In genomic region chr5:125595095-125595494, GRCh38 we compare ENCODE assay signal across 13 cellular contexts.
A peak's percentile ranks its signal among the peaks of the same experiment; 100 is the strongest.
DNase-seq lines count a peak whose midpoint lies in the region; ATAC-seq and TF ChIP-seq lines count a peak whose summit lies in the region.
"Had no signal": no experiment of that assay in that cellular context is flagged by ENCODE, and none has a peak within 500 bp of the region (broad histone marks: within the 10 kb centered on the region; RNA-seq: fewer than 3 reads in every experiment).

No MANE protein-coding gene starts in this region.

- peaks cover 0 to 10% of the 10 kb centered on the region in 2 donors for H3K4me1 ChIP-seq in adrenal gland (replicated peaks in 1 of 2)
- H3K4me1 ChIP-seq in transverse colon, result no peaks in the 10 kb centered on the region
- H3K4me1 ChIP-seq: pancreas had no signal

- no peak overlapping the region for H3K4me3 ChIP-seq in adrenal gland
- H3K4me3 ChIP-seq in transverse colon, result no peak overlapping the region
- H3K4me3 ChIP-seq: pancreas had no signal

- no peak for ATAC-seq in GM21447 (IDR thresholded peaks at IDR 0.05; ENCODE audit: unreplicated experiment)
- ATAC-seq: HCT116; pancreas; stimulated activated effector memory CD8-positive, alpha-beta T cell treated with anti-CD3 and anti-CD28 coated beads, Interleukin-12 subunit alpha, Interleukin-12 subunit beta, amount 100 ng/mL, for 72 hours had no signal

- TF ChIP-seq POLR2A in adrenal gland (IDR thresholded peaks at IDR 0.05), result no peak
- no peak for TF ChIP-seq POLR2A in transverse colon (IDR thresholded peaks at IDR 0.05)

- H3K27me3 ChIP-seq in adrenal gland (no peaks in the 10 kb centered on the region), transverse colon (no peaks in the 10 kb centered on the region)
- H3K27me3 ChIP-seq: pancreas had no signal

- H3K9me3 ChIP-seq in adrenal gland (replicated peaks in 1 of 3) (no peaks in the 10 kb centered on the region), transverse colon (no peaks in the 10 kb centered on the region)
- H3K9me3 ChIP-seq: pancreas had no signal

- intact Hi-C loops in adrenal gland (cut with DNase I) (no loop called here), head of caudate nucleus (cut with DNase I) (no loop called here), transverse colon (cut with DNase I; ENCODE audit: low total_unique reads) (no loop called here)

- peaks cover 39% of the 10 kb centered on the region for H3K4me1 Mint-ChIP-seq in nephron
- H3K4me1 Mint-ChIP-seq in mesothelial cell of epicardium, result peaks cover 2% of the 10 kb centered on the region
- H3K4me1 Mint-ChIP-seq: activated naive CD8-positive, alpha-beta T cell treated with anti-CD3 and anti-CD28 coated beads, Interleukin-2, amount 10 ng/mL, durations not matched to agents 7 days and 5 days; CD4-positive, CD25-positive, alpha-beta regulatory T cell; stimulated activated effector memory CD8-positive, alpha-beta T cell treated with anti-CD3 and anti-CD28 coated beads, Interleukin-12 subunit alpha, Interleukin-12 subunit beta, amount 100 ng/mL, for 72 hours had no signal

- in situ Hi-C loops in transverse colon (cut with MboI; ENCODE audit: low pct_ligation_motif_present in 1 of 4, low pct_unique_long_range_greater_than_20kb in 1 of 4, low sequenced_read_pairs in 3 of 4), result no loop called here

- H3K27ac ChIP-seq in adrenal gland (no peak overlapping the region), transverse colon (peak overlapping the region in 2 of 4 donors; percentile 13 to 23)
- H3K27ac ChIP-seq: pancreas had no signal

- H3K27me3 Mint-ChIP-seq in nephron (ENCODE audit: low read depth), result peaks cover 5% of the 10 kb centered on the region
- no peaks in the 10 kb centered on the region for H3K27me3 Mint-ChIP-seq in mesothelial cell of epicardium (ENCODE audit: low read depth)
- H3K27me3 Mint-ChIP-seq: activated naive CD8-positive, alpha-beta T cell treated with anti-CD3 and anti-CD28 coated beads, Interleukin-2, amount 10 ng/mL, durations not matched to agents 7 days and 5 days; CD4-positive, CD25-positive, alpha-beta regulatory T cell had no signal

- H3K9me3 Mint-ChIP-seq in nephron (no peaks in the 10 kb centered on the region), mesothelial cell of epicardium (no peaks in the 10 kb centered on the region)

- H3K36me3 ChIP-seq in adrenal gland (replicated peaks in 1 of 2) (no peaks in the 10 kb centered on the region), transverse colon (no peaks in the 10 kb centered on the region)
- H3K36me3 ChIP-seq: pancreas had no signal

- 38 to 50% (median 41%) methylated on average over 6 of the region's 6 CpGs for WGBS in adrenal gland, 4 donors
- 70% methylated on average over 6 of the region's 6 CpGs; no CpG with 5 or more reads in 1 of the 2 donors for WGBS in transverse colon (ENCODE audit: low coverage in 1 of 2), 2 donors

- H3K36me3 Mint-ChIP-seq in nephron (ENCODE audit: low read depth) (no peaks in the 10 kb centered on the region), mesothelial cell of epicardium (no peaks in the 10 kb centered on the region)
- H3K36me3 Mint-ChIP-seq: activated naive CD8-positive, alpha-beta T cell treated with anti-CD3 and anti-CD28 coated beads, Interleukin-2, amount 10 ng/mL, durations not matched to agents 7 days and 5 days; CD4-positive, CD25-positive, alpha-beta regulatory T cell; stimulated activated effector memory CD8-positive, alpha-beta T cell treated with anti-CD3 and anti-CD28 coated beads, Interleukin-12 subunit alpha, Interleukin-12 subunit beta, amount 100 ng/mL, for 72 hours had no signal

- DNase-seq in adrenal gland, result peak; percentile 33 to 85 (median 68)
- DNase-seq in head of caudate nucleus, result peak in 41 of 42 donors; percentile 28 to 82 (median 57)
- DNase-seq in transverse colon, result peak; percentile 48
- DNase-seq in foreskin melanocyte, result no peak
- DNase-seq in mesothelial cell of epicardium (ENCODE audit: low spot score in 2 of 2, unreplicated experiment in 2 of 2), result no peak
- DNase-seq: activated naive CD8-positive, alpha-beta T cell treated with anti-CD3 and anti-CD28 coated beads, Interleukin-2, amount 10 ng/mL, durations not matched to agents 7 days and 5 days; CD4-positive, CD25-positive, alpha-beta regulatory T cell; MM.1S; pancreas had no signal

- TF ChIP-seq EP300 in transverse colon (IDR thresholded peaks at IDR 0.05; ENCODE audit: low read depth), result no peak

- peak overlapping the region in 1 of 3 experiments; percentile 4 for H3K4me3 Mint-ChIP-seq in nephron
- no peak overlapping the region for H3K4me3 Mint-ChIP-seq in mesothelial cell of epicardium
- H3K4me3 Mint-ChIP-seq: activated naive CD8-positive, alpha-beta T cell treated with anti-CD3 and anti-CD28 coated beads, Interleukin-2, amount 10 ng/mL, durations not matched to agents 7 days and 5 days; CD4-positive, CD25-positive, alpha-beta regulatory T cell; stimulated activated effector memory CD8-positive, alpha-beta T cell treated with anti-CD3 and anti-CD28 coated beads, Interleukin-12 subunit alpha, Interleukin-12 subunit beta, amount 100 ng/mL, for 72 hours had no signal

- TF ChIP-seq CTCF in adrenal gland (IDR thresholded peaks at IDR 0.05) (no peak), nephron (IDR thresholded peaks at IDR 0.05; ENCODE audit: unreplicated experiment in 3 of 3) (no peak), transverse colon (IDR thresholded peaks at IDR 0.05) (no peak), mesothelial cell of epicardium (IDR thresholded peaks at IDR 0.05; ENCODE audit: unreplicated experiment) (no peak)

- H3K27ac Mint-ChIP-seq in nephron (peak overlapping the region; percentile 83 to 97 (median 94)), mesothelial cell of epicardium (no peak overlapping the region)
- H3K27ac Mint-ChIP-seq: activated naive CD8-positive, alpha-beta T cell treated with anti-CD3 and anti-CD28 coated beads, Interleukin-2, amount 10 ng/mL, durations not matched to agents 7 days and 5 days; CD4-positive, CD25-positive, alpha-beta regulatory T cell; stimulated activated effector memory CD8-positive, alpha-beta T cell treated with anti-CD3 and anti-CD28 coated beads, Interleukin-12 subunit alpha, Interleukin-12 subunit beta, amount 100 ng/mL, for 72 hours had no signal

Comparison
In these comparisons a context has a peak if more than half of its experiments do, and no peak if none do; other contexts are left out.
1. DNase-seq: peak in adrenal gland (7 of 7), head of caudate nucleus (41 of 42) and transverse colon (single experiment); none in foreskin melanocyte (single experiment) and mesothelial cell of epicardium (0 of 2).